In genomic region chr11:1017269-1018005, GRCh38 we compare ENCODE assay signal across 13 cellular contexts. TPM values are rescaled to one million over a fixed set of nuclear protein-coding genes. Genes with fewer than 3 reads are reported as not detected.
DNase-seq lines count a peak whose midpoint lies in the region; ATAC-seq, FAIRE-seq and TF ChIP-seq lines count a peak whose summit lies in the region.
"Had no signal": no experiment of that assay in that cellular context is flagged by ENCODE, and none has a peak within 500 bp of the region (broad histone marks: within the 10 kb centered on the region; RNA-seq: fewer than 3 reads in every experiment).

No MANE protein-coding gene starts in this region.

- POLR2A ChIA-PET in H1 (lab: Charles Lee; ENCODE audit: partially characterized antibody) = interaction anchor here (1.2 to 2.5 kb wide), 2 partner anchors 20 to 87 kb away, joined by 3 to 7 read pairs; no protein-coding TSS in a partner anchor

- H4K20me1 ChIP-seq in H1 (replicated peaks in 1 of 2; ENCODE audit: control insufficient read depth in 1 of 2, insufficient read depth in 2 of 2, low read length in 2 of 2) = peaks cover 0 to 10% of the 10 kb centered on the region in 2 experiments

- H2BK120ac ChIP-seq in H1 (replicated peaks; ENCODE audit: low read depth, low read length) (no peak overlapping the region), mesenchymal stem cell (ENCODE audit: low read depth, low read length) (no peak overlapping the region)

- no peak overlapping the region for H3K18ac ChIP-seq in H1 (ENCODE audit: extremely low read depth, low read length)
- no peak overlapping the region for H3K18ac ChIP-seq in mesenchymal stem cell (ENCODE audit: low read depth in 1 of 2, low read length in 2 of 2)

- no peak for TF ChIP-seq EP300 in H1 (IDR thresholded peaks at IDR 0.05; ENCODE audit: borderline replicate concordance in 1 of 2, low read depth in 2 of 2, low read length in 2 of 2)

- H4K5ac ChIP-seq in H1 (ENCODE audit: insufficient read length, low read depth, low read length) = no peak overlapping the region

- FAIRE-seq in H1 (lab: Jason Lieb, UNC) (no peak), H54 (lab: Jason Lieb, UNC) (no peak)
- FAIRE-seq: RCC 7860 had no signal

- no peak overlapping the region for H3K56ac ChIP-seq in H1 (replicated peaks; ENCODE audit: insufficient read length, low read depth, low read length)

- H3K4me3 ChIP-seq in H1 (ENCODE audit: extremely low read depth in 1 of 4, insufficient read depth in 2 of 4, low read depth in 3 of 4, low read length in 4 of 4) = no peak overlapping the region
- no peak overlapping the region for H3K4me3 ChIP-seq in mesenchymal stem cell (ENCODE audit: insufficient read depth in 1 of 2, low read depth in 1 of 2, low read length in 2 of 2)

- no peak overlapping the region; a peak in 1 of 7 replicates for H3K9ac ChIP-seq in H1 (replicated peaks in 1 of 4; ENCODE audit: extremely low read depth in 1 of 4, low read depth in 3 of 4, low read length in 3 of 4)
- H3K9ac ChIP-seq in mesenchymal stem cell (ENCODE audit: low read length) = no peak overlapping the region

- no peaks in the 10 kb centered on the region for H3K79me2 ChIP-seq in H1 (ENCODE audit: control insufficient read depth in 1 of 2, insufficient read depth in 2 of 2, low read length in 2 of 2)

- H3K36me3 ChIP-seq in H1 (ENCODE audit: control insufficient read depth in 2 of 4, insufficient read depth in 4 of 4, low read length in 3 of 4) = no peaks in the 10 kb centered on the region
- peaks cover 9 to 47% of the 10 kb centered on the region in 2 experiments for H3K36me3 ChIP-seq in mesenchymal stem cell (ENCODE audit: control insufficient read depth in 1 of 2, insufficient read depth in 2 of 2, low read depth in 1 of 2, low read length in 2 of 2)
- H3K36me3 ChIP-seq: WERI-Rb-1 had no signal

- H2AK5ac ChIP-seq in H1 (ENCODE audit: low read depth, low read length) (peak overlapping the region; percentile 84), mesenchymal stem cell (ENCODE audit: low read length, severe bottlenecking) (no peak overlapping the region)

- TF ChIP-seq POLR2A in H1 (IDR thresholded peaks at IDR 0.05; ENCODE audit: control extremely low read depth in 1 of 2, low read depth in 2 of 2, low read length in 2 of 2) (no peak), H54 (IDR thresholded peaks at IDR 0.05; ENCODE audit: low read depth, low read length) (no peak)

- TF ChIP-seq RAD21 in H1 (IDR thresholded peaks at IDR 0.05 in 1 of 2, conservative IDR thresholded peaks at IDR 0.05 in 1 of 2; ENCODE audit: low read depth in 2 of 2, low read length in 2 of 2) = no peak

- ATAC-seq in Right ventricle myocardium superior (ENCODE audit: poor library complexity) (peak; percentile 25), HG03565 (IDR thresholded peaks at IDR 0.05; ENCODE audit: unreplicated experiment) (no peak)

- CTCF ChIA-PET in H1 (lab: Charles Lee; ENCODE audit: partially characterized antibody) = interaction anchor here (1.0 to 2.0 kb wide), 9 partner anchors 10 to 169 kb away, joined by 3 to 6 read pairs (median 3); no protein-coding TSS in a partner anchor

- H3K27me3 ChIP-seq in H1 (replicated peaks in 1 of 4; ENCODE audit: control insufficient read depth in 3 of 4, extremely low read depth in 1 of 4, insufficient read depth in 3 of 4, low read length in 3 of 4) (peaks cover 0 to 2% (median 0%) of the 10 kb centered on the region in 4 experiments; a peak in 1 of 7 replicates), mesenchymal stem cell (ENCODE audit: control insufficient read depth in 1 of 2, insufficient read depth in 1 of 2, low read length in 2 of 2) (no peaks in the 10 kb centered on the region)

- H2BK15ac ChIP-seq in H1 (ENCODE audit: low read length) (peak overlapping the region; percentile 5; the same call in 1 of the 2 replicates), mesenchymal stem cell (ENCODE audit: low read depth, poor library complexity, severe bottlenecking) (no peak overlapping the region)

- H3K4me2 ChIP-seq in H1 (ENCODE audit: insufficient read depth in 1 of 2, low read depth in 2 of 2, low read length in 2 of 2) (no peak overlapping the region), mesenchymal stem cell (ENCODE audit: low read length, poor library complexity, severe bottlenecking) (no peak overlapping the region)

- H3K14ac ChIP-seq in H1 (ENCODE audit: insufficient read length) (no peak overlapping the region), mesenchymal stem cell (ENCODE audit: low read length in 2 of 2) (no peak overlapping the region)

- H3K23ac ChIP-seq in H1 (ENCODE audit: insufficient read length) = no peak overlapping the region
- H3K23ac ChIP-seq in mesenchymal stem cell (ENCODE audit: low read length in 2 of 2) = no peak overlapping the region

- H4K91ac ChIP-seq in H1 (replicated peaks; ENCODE audit: insufficient read length, low read length) (no peak overlapping the region), mesenchymal stem cell (ENCODE audit: low read length) (peak overlapping the region; percentile 0)

- peaks cover 0 to 2% (median 0%) of the 10 kb centered on the region in 4 experiments; a peak in 1 of 7 replicates for H3K4me1 ChIP-seq in H1 (replicated peaks in 1 of 4; ENCODE audit: control insufficient read depth in 3 of 4, insufficient read depth in 4 of 4, low read length in 3 of 4)
- H3K4me1 ChIP-seq in mesenchymal stem cell (ENCODE audit: control insufficient read depth, insufficient read depth, low read depth, low read length) = peaks cover 9% of the 10 kb centered on the region

- peaks cover 5 to 9% of the 10 kb centered on the region in 2 experiments; a peak in 2 of 4 replicates for H3K9me3 ChIP-seq in H1 (ENCODE audit: insufficient read depth in 2 of 2, low read depth in 1 of 2, low read length in 1 of 2)
- no peaks in the 10 kb centered on the region for H3K9me3 ChIP-seq in mesenchymal stem cell (ENCODE audit: control insufficient read depth, low read length)

- no peak overlapping the region for H2BK20ac ChIP-seq in H1 (ENCODE audit: low read length)

- H3K79me1 ChIP-seq in H1 (ENCODE audit: low read depth, low read length) = peaks cover 12% of the 10 kb centered on the region
- H3K79me1 ChIP-seq in mesenchymal stem cell (replicated peaks; ENCODE audit: low read length, poor library complexity, severe bottlenecking) = peaks cover 32% of the 10 kb centered on the region

- DNase-seq in Right ventricle myocardium superior (no peak), cardiac septum (ENCODE audit: low spot score) (no peak), H1 (ENCODE audit: low read depth in 1 of 2, low spot score in 2 of 2) (no peak), mesenchymal stem cell (no peak), ureter (ENCODE audit: low spot score) (peak; percentile 56), H54 (ENCODE audit: insufficient read length, low spot score) (no peak)
- no peak for DNase-seq in activated CD4-positive, CD25-positive, alpha-beta regulatory T cell (lab: John Stamatoyannopoulos, UW)
- DNase-seq: GOT3, KG1, WERI-Rb-1 had no signal

- H3K4ac ChIP-seq in H1 (replicated peaks; ENCODE audit: insufficient read length, low read depth, low read length) = peak overlapping the region; percentile 91
- no peak overlapping the region for H3K4ac ChIP-seq in mesenchymal stem cell (ENCODE audit: low read depth in 1 of 2, low read length in 2 of 2)

- H2BK5ac ChIP-seq in H1 (ENCODE audit: low read depth, low read length) (peak overlapping the region; percentile 91), mesenchymal stem cell (ENCODE audit: low read depth, low read length, poor library complexity, severe bottlenecking) (no peak overlapping the region)

- peak overlapping the region; percentile 75; the same call in 1 of the 2 replicates for H2BK12ac ChIP-seq in H1 (ENCODE audit: low read depth, low read length)
- H2BK12ac ChIP-seq in mesenchymal stem cell (ENCODE audit: low read length in 2 of 2) = no peak overlapping the region

- 76 to 100% methylated on average over 1 to 12 of the region's 12 CpGs for WGBS in H1 (ENCODE audit: extremely low coverage in 1 of 2, insufficient coverage in 1 of 2, insufficient read length in 1 of 2, insufficient replicate concordance in 2 of 2, low coverage in 1 of 2, low lambda C conversion rate in 2 of 2, missing lambda C conversion rate in 1 of 2), 2 experiments
- 85% methylated on average over 12 of the region's 12 CpGs for WGBS in mesenchymal stem cell

- TF ChIP-seq CTCF in H1 (IDR thresholded peaks at IDR 0.05; ENCODE audit: control extremely low read depth in 1 of 3, insufficient read depth in 1 of 3, low read depth in 1 of 3, low read length in 3 of 3) = no peak

- H4K8ac ChIP-seq in H1 (ENCODE audit: extremely low read depth, insufficient read depth, low read length) = no peak overlapping the region; the same call in none of the 2 replicates
- no peak overlapping the region for H4K8ac ChIP-seq in mesenchymal stem cell (ENCODE audit: low read length)

- no peak overlapping the region for H3K27ac ChIP-seq in H1 (ENCODE audit: low read depth, low read length)
- H3K27ac ChIP-seq in mesenchymal stem cell (ENCODE audit: low read length, poor library complexity, severe bottlenecking) = no peak overlapping the region
- H3K27ac ChIP-seq: WERI-Rb-1 had no signal

- H2AFZ ChIP-seq in H1 (ENCODE audit: low read length) (no peak overlapping the region), mesenchymal stem cell (ENCODE audit: low read depth, low read length) (no peak overlapping the region)

- H3K23me2 ChIP-seq in H1 (ENCODE audit: low read depth, low read length) = peaks cover 5% of the 10 kb centered on the region; the same call in 1 of the 2 replicates

- intact Hi-C loops in Right ventricle myocardium superior (cut with DNase I) (no loop called here), cardiac septum (cut with DNase I) (loop anchor here (10.0 kb wide), 1 partner anchor 167 kb away; no protein-coding TSS in a partner anchor)

RNA-seq across cellular contexts. Expression of gene MUC6, which starts 19.1 kb away (rescaled TPM):
- not detected for total RNA-seq in Right ventricle myocardium superior
- total RNA-seq in cardiac septum = not detected
- not detected in 2 replicates for total RNA-seq in H1 (2021; fragmentation: NEBNext Ultra II Directional; extraction: Animal tissue kit (Norgen Biotek cat#: 25700))
- 0.09 TPM in 1 of 2 replicates, not detected in the other for polyA plus RNA-seq in H1 (2011; rRNA removed)
- polyA plus RNA-seq in H1 (2011; cell fraction: cytosol; rRNA removed) = not detected
- polyA plus RNA-seq in H1 (2011; cell fraction: nucleus; rRNA removed) = not detected
- 0.24 to 1.1 TPM (median 0.29 TPM) in 4 replicates for polyA plus RNA-seq in H1 (2012, experiment 1 of 2)
- polyA plus RNA-seq in H1 (2012, experiment 2 of 2) = 0.03 TPM
- under 0.01 TPM for polyA plus RNA-seq in H1 (2013, experiment 1 of 2)
- polyA plus RNA-seq in H1 (2013, experiment 2 of 2) = not detected
- polyA minus RNA-seq in H1 (2011; rRNA and poly(A)+ RNA removed) = not detected in 2 replicates
- polyA minus RNA-seq in H1 (2011; cell fraction: cytosol; rRNA and poly(A)+ RNA removed) = not detected
- polyA minus RNA-seq in H1 (2011; cell fraction: nucleus; rRNA and poly(A)+ RNA removed) = not detected
- not detected for polyA plus RNA-seq in mesenchymal stem cell (2013, experiment 1 of 2)
- not detected for polyA plus RNA-seq in mesenchymal stem cell (2013, experiment 2 of 2)
- not detected for total RNA-seq in ureter
- polyA plus RNA-seq: BJ had no signal

RNA-seq across cellular contexts. Expression of gene MUC2, which starts 57.2 kb away (rescaled TPM):
- not detected for total RNA-seq in Right ventricle myocardium superior
- total RNA-seq in cardiac septum = 0.03 TPM
- total RNA-seq in H1 (2021; fragmentation: NEBNext Ultra II Directional; extraction: Animal tissue kit (Norgen Biotek cat#: 25700)) = not detected in 2 replicates
- not detected in 2 replicates for polyA plus RNA-seq in H1 (2011; rRNA removed)
- not detected for polyA plus RNA-seq in H1 (2011; cell fraction: cytosol; rRNA removed)
- polyA plus RNA-seq in H1 (2011; cell fraction: nucleus; rRNA removed) = not detected
- polyA plus RNA-seq in H1 (2012, experiment 1 of 2) = 0.01 to 0.04 TPM in 2 of 4 replicates, not detected in the others
- polyA plus RNA-seq in H1 (2012, experiment 2 of 2) = not detected
- 0.02 TPM for polyA plus RNA-seq in H1 (2013, experiment 1 of 2)
- under 0.01 TPM for polyA plus RNA-seq in H1 (2013, experiment 2 of 2)
- polyA minus RNA-seq in H1 (2011; rRNA and poly(A)+ RNA removed) = not detected in 2 replicates
- not detected for polyA minus RNA-seq in H1 (2011; cell fraction: cytosol; rRNA and poly(A)+ RNA removed)
- polyA minus RNA-seq in H1 (2011; cell fraction: nucleus; rRNA and poly(A)+ RNA removed) = not detected
- polyA plus RNA-seq in mesenchymal stem cell (2013, experiment 1 of 2) = not detected
- polyA plus RNA-seq in mesenchymal stem cell (2013, experiment 2 of 2) = not detected
- total RNA-seq in ureter = 0.39 TPM
- polyA plus RNA-seq: BJ had no signal
